In the genomic region with DNA sequence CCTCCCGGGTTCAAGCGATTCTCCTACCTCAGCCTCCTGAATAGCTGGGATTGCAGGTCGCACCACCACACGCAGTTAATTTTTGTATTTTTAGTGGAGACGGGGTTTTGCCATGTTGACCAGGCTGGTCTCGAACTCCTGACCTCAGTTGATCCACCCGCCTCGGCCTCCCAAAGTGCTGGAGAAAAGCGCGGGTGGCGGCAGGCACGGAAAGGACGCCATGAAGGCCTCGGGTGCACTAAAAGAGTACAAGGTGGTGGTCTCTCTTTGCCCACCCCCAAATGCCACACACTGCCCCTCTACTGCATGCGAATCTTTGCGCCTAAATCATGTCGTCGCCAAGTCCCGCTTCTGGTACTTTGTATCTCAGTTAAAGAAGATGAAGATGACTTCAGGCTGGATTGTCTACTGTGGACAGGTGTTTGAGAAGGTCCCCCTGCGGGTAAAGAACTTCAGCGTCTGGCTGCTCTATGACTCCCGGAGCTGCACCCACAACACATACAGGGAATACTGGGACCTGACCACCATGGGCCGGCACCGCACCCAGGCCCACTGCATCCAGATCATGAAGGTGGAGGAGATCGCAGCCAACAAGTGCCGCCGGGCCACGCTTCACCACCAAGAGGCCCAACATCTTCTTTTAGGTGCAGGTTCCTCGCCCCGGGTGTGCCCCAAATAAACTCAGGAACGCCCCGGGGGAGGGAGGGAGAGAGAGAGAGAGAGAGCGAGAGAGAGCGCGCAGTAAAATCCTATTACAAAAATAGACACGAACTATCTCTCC, we compare ENCODE assay signal across 2 cellular contexts.
TF ChIP-seq lines count a peak whose summit lies in the region.

No MANE protein-coding gene starts in this region.

TF ChIP-seq in WTC11, 78 proteins besides CTCF, POLR2A, EP300 and RAD21:
- TF ChIP-seq USF2 (CRISPR knock-in tag; IDR thresholded peaks at IDR 0.05): no peak
- peak; percentile 55; the same call in 1 of the 2 replicates for TF ChIP-seq ZNF121 (CRISPR knock-in tag; IDR thresholded peaks at IDR 0.05)

TF ChIP-seq in H1, 55 proteins besides CTCF, POLR2A, EP300 and RAD21:
- TF ChIP-seq EGR1 (IDR thresholded peaks at IDR 0.05; ENCODE audit: borderline replicate concordance, low read depth, low read length): no peak
- TF ChIP-seq YY1 (IDR thresholded peaks at IDR 0.05; ENCODE audit: low read depth, low read length): no peak
- no peak for TF ChIP-seq CHD1 (IDR thresholded peaks at IDR 0.05; ENCODE audit: low read depth, low read length)
- TF ChIP-seq SAP30 (IDR thresholded peaks at IDR 0.05; ENCODE audit: insufficient read depth, insufficient replicate concordance, low read length): no peak
- no peak for TF ChIP-seq SP1 (IDR thresholded peaks at IDR 0.05; ENCODE audit: low read depth, low read length)
- TF ChIP-seq ATF2 (IDR thresholded peaks at IDR 0.05; ENCODE audit: low read length): no peak
- TF ChIP-seq NANOG (IDR thresholded peaks at IDR 0.05; ENCODE audit: insufficient read depth, low read depth, low read length, poor library complexity, severe bottlenecking): no peak
- TF ChIP-seq EZH2 (IDR thresholded peaks at IDR 0.05; ENCODE audit: low read depth, low read length, severe bottlenecking): no peak
- no peak for TF ChIP-seq JUND (IDR thresholded peaks at IDR 0.05; ENCODE audit: low read length)
- TF ChIP-seq RXRA (IDR thresholded peaks at IDR 0.05; ENCODE audit: insufficient read depth, low read depth, low read length): no peak
